In genomic region chr1:11842154-11843041, GRCh38 we compare ENCODE assay signal across 13 cellular contexts. TPM values are rescaled to one million over a fixed set of nuclear protein-coding genes. Genes with fewer than 3 reads are reported as not detected.
A peak's percentile ranks its signal among the peaks of the same experiment; 100 is the strongest.
DNase-seq lines count a peak whose midpoint lies in the region; ATAC-seq and TF ChIP-seq lines count a peak whose summit lies in the region.
"Had no signal": no experiment of that assay in that cellular context is flagged by ENCODE, and none has a peak within 500 bp of the region (broad histone marks: within the 10 kb centered on the region; RNA-seq: fewer than 3 reads in every experiment).

No MANE protein-coding gene starts in this region.

- no peaks in the 10 kb centered on the region for H3K9me2 ChIP-seq in OCI-LY1 (ENCODE audit: low read depth, low read length)

- no peaks in the 10 kb centered on the region for H3K79me2 ChIP-seq in OCI-LY1 (ENCODE audit: insufficient read depth, low read length)

- H3K4me1 ChIP-seq in OCI-LY1 (ENCODE audit: insufficient read depth, low read length, severe bottlenecking) (peaks cover 23% of the 10 kb centered on the region), thyroid gland (no peaks in the 10 kb centered on the region)
- H3K4me1 ChIP-seq: HAP-1 had no signal

- DNase-seq in NCI-H2196 (lab: John Stamatoyannopoulos, UW; ENCODE audit: unreplicated experiment) (peak; percentile 28), NCI-H2196 treated with DMSO at 0.1 percent for 48 hours (lab: John Stamatoyannopoulos, UW; ENCODE audit: unreplicated experiment) (no peak), fibroblast of the aortic adventitia (ENCODE audit: low read depth) (peak; percentile 10), thyroid gland (peak; percentile 23 to 33), activated gamma-delta T cell (lab: John Stamatoyannopoulos, UW) (no peak), T-helper 2 cell (no peak)
- DNase-seq: activated CD8-positive, alpha-beta memory T cell treated with anti-CD3 and anti-CD28 coated beads, Interleukin-2, amount 50 U/mL, for 48 hours; retina had no signal

- H3K9me3 ChIP-seq in OCI-LY1 (ENCODE audit: low read length) (no peaks in the 10 kb centered on the region), thyroid gland (no peaks in the 10 kb centered on the region)
- H3K9me3 ChIP-seq: HAP-1 had no signal

- H3K4me3 ChIP-seq in OCI-LY1 (ENCODE audit: low read depth, low read length, poor library complexity, severe bottlenecking) (peak overlapping the region; percentile 21), fibroblast of the aortic adventitia (ENCODE audit: low read depth, low read length) (no peak overlapping the region), thyroid gland (replicated peaks in 1 of 3) (no peak overlapping the region)
- H3K4me3 ChIP-seq: HAP-1 had no signal

- no peaks in the 10 kb centered on the region for H4K20me1 ChIP-seq in OCI-LY1 (ENCODE audit: insufficient read depth, low read length)

- H3K4me2 ChIP-seq in OCI-LY1 (ENCODE audit: low read length) = peak overlapping the region; percentile 48

- TF ChIP-seq CTCF in OCI-LY1 (IDR thresholded peaks at IDR 0.05; ENCODE audit: low read length) = no peak
- no peak for TF ChIP-seq CTCF in fibroblast of the aortic adventitia (IDR thresholded peaks at IDR 0.05; ENCODE audit: insufficient read depth, low read length)
- no peak for TF ChIP-seq CTCF in thyroid gland (IDR thresholded peaks at IDR 0.05)

- WGBS in thyroid gland, 2 donors = 69 to 75% methylated on average over 19 of the region's 19 CpGs

- peaks cover 67% of the 10 kb centered on the region for H3K36me3 ChIP-seq in OCI-LY1 (ENCODE audit: insufficient read depth, low read length)
- H3K36me3 ChIP-seq in thyroid gland = peaks cover 56% of the 10 kb centered on the region in 2 donors

- no peak for ATAC-seq in GM18502 (IDR thresholded peaks at IDR 0.05; ENCODE audit: poor library complexity, unreplicated experiment)
- ATAC-seq: Panc1 had no signal

- H2AFZ ChIP-seq in OCI-LY1 (ENCODE audit: low read length) = no peak overlapping the region

- H3K9ac ChIP-seq in OCI-LY1 (ENCODE audit: low read length) = no peak overlapping the region

- TF ChIP-seq POLR2A in thyroid gland (IDR thresholded peaks at IDR 0.05) = no peak

- H3K27ac ChIP-seq in OCI-LY1 (ENCODE audit: low read depth, low read length, poor library complexity, severe bottlenecking) = peak overlapping the region; percentile 56
- peak overlapping the region in 1 of 3 donors; percentile 38 for H3K27ac ChIP-seq in thyroid gland

- no peaks in the 10 kb centered on the region for H3F3A ChIP-seq in OCI-LY1 (ENCODE audit: insufficient read depth, low read length)

- intact Hi-C loops in thyroid gland (cut with DNase I) = no loop called here

- H3K27me3 ChIP-seq in OCI-LY1 (ENCODE audit: insufficient read depth, low read length) (no peaks in the 10 kb centered on the region), thyroid gland (no peaks in the 10 kb centered on the region)

RNA-seq across cellular contexts. Expression of gene NPPA, which starts 5.2 kb away (rescaled TPM):
- total RNA-seq in fibroblast of the aortic adventitia (ENCODE audit: low replicate concordance) = not detected in 2 replicates
- total RNA-seq in thyroid gland = not detected
- total RNA-seq: chondrocyte had no signal

RNA-seq across cellular contexts. Expression of gene NPPB, which starts 16.3 kb away (rescaled TPM):
- total RNA-seq in fibroblast of the aortic adventitia (ENCODE audit: low replicate concordance) (not detected in 2 replicates), thyroid gland (not detected)
- total RNA-seq: chondrocyte had no signal

RNA-seq across cellular contexts. Expression of gene CLCN6, which starts 36.4 kb away (rescaled TPM):
- total RNA-seq in fibroblast of the aortic adventitia (ENCODE audit: low replicate concordance) (12.6 and 47.8 TPM in 2 replicates), thyroid gland (10 to 100 TPM; 14.8 to 38.4 (median 16.9) TPM)

RNA-seq across cellular contexts. Expression of gene MTHFR, which starts 36.6 kb away (rescaled TPM):
- 42.9 and 55.4 TPM in 2 replicates for total RNA-seq in fibroblast of the aortic adventitia (ENCODE audit: low replicate concordance)
- total RNA-seq in thyroid gland = 10 to 100 TPM; 52.8 to 96.9 (median 65.6) TPM

Comparison
In these comparisons a context has a peak if more than half of its experiments do, and no peak if none do; other contexts are left out.
1. DNase-seq: peak in NCI-H2196 (single experiment), fibroblast of the aortic adventitia (single experiment) and thyroid gland (2 of 2); none in NCI-H2196 treated with DMSO at 0.1 percent for 48 hours (single experiment), activated gamma-delta T cell (single experiment) and T-helper 2 cell (0 of 5).